9 cellular contexts compared by ENCODE assay signal in genomic region chr20:3812259-3812681, GRCh38. TPM values are rescaled to one million over a fixed set of nuclear protein-coding genes. Genes with fewer than 3 reads are reported as not detected.
DNase-seq lines count a peak whose midpoint lies in the region; ATAC-seq and TF ChIP-seq lines count a peak whose summit lies in the region.
"Had no signal": no experiment of that assay in that cellular context is flagged by ENCODE, and none has a peak within 500 bp of the region (broad histone marks: within the 10 kb centered on the region; RNA-seq: fewer than 3 reads in every experiment).

No MANE protein-coding gene starts in this region.

- no peak overlapping the region for H2AFZ ChIP-seq in PC-9

- POLR2A ChIA-PET in AG04450 (lab: Yijun Ruan, JAX): interaction anchor here (0.8 to 2.1 kb wide), 4 partner anchors 8 to 27 kb away, joined by 3 to 20 read pairs (median 8); partner anchors contain the start of genes AP5S1 and CDC25B
- POLR2A ChIA-PET in PC-9 (lab: Charles Lee; ENCODE audit: unreplicated experiment): interaction anchor here (0.6 to 0.7 kb wide), 2 partner anchors 31 to 34 kb away, joined by 3 to 4 read pairs; no protein-coding TSS in a partner anchor

- H4K20me1 ChIP-seq in PC-9 (ENCODE audit: insufficient read depth): no peaks in the 10 kb centered on the region

- H3K9me3 Mint-ChIP-seq in osteocyte (ENCODE audit: unreplicated experiment): no peaks in the 10 kb centered on the region

- H3K36me3 ChIP-seq in PC-9 (ENCODE audit: low read depth): no peaks in the 10 kb centered on the region

- H3K27me3 ChIP-seq in AG04450 (ENCODE audit: control insufficient read depth, insufficient read depth, low read length) (no peaks in the 10 kb centered on the region), PC-9 (ENCODE audit: insufficient read depth, low read depth) (no peaks in the 10 kb centered on the region)

- peaks cover 58% of the 10 kb centered on the region for H3K4me1 Mint-ChIP-seq in osteocyte (ENCODE audit: unreplicated experiment)

- DNase-seq in AG04450 (ENCODE audit: low read depth, low spot score) (no peak), PC-9 (no peak), coronary artery (ENCODE audit: low spot score) (peak; percentile 73), osteocyte (ENCODE audit: extremely low spot score, unreplicated experiment) (no peak), RPMI8226 (no peak)

- BruUV-seq in PC-9 (replicated peaks; lab: Mats Ljungman, UMichigan): no TSS peak

- H3K9me3 ChIP-seq in AG04450 (ENCODE audit: control insufficient read depth, insufficient read depth, low read length) (no peaks in the 10 kb centered on the region), PC-9 (ENCODE audit: insufficient read depth, low read depth) (no peaks in the 10 kb centered on the region)

- H3K9me2 ChIP-seq in PC-9 (ENCODE audit: insufficient read depth): no peaks in the 10 kb centered on the region

- no peaks in the 10 kb centered on the region for H3K27me3 Mint-ChIP-seq in osteocyte (ENCODE audit: unreplicated experiment)

- H3K36me3 Mint-ChIP-seq in osteocyte (ENCODE audit: unreplicated experiment): no peaks in the 10 kb centered on the region

- no peak overlapping the region for H3K4me3 ChIP-seq in AG04450 (ENCODE audit: low read depth, low read length)
- no peak overlapping the region for H3K4me3 ChIP-seq in PC-9
- H3K4me3 ChIP-seq in coronary artery: peak overlapping the region; percentile 71

- H3K79me2 ChIP-seq in PC-9 (ENCODE audit: low read depth): 0 out of 2 replicates have a peak, but pooled peaks cover 7% of the 10 kb centered on the region

- peak overlapping the region; percentile 26 for H3K4me3 Mint-ChIP-seq in osteocyte (ENCODE audit: unreplicated experiment)

- ATAC-seq in HG02973 (IDR thresholded peaks at IDR 0.05; ENCODE audit: unreplicated experiment) (no peak), GM21423 (IDR thresholded peaks at IDR 0.05; ENCODE audit: unreplicated experiment) (no peak), HG02623 (IDR thresholded peaks at IDR 0.05; ENCODE audit: unreplicated experiment) (no peak)

- peak overlapping the region; percentile 1 for H3K4me2 ChIP-seq in PC-9

- H3F3A ChIP-seq in PC-9 (ENCODE audit: insufficient read depth, low read depth): peaks cover 47% of the 10 kb centered on the region

- H3K4me1 ChIP-seq in PC-9 (replicated peaks; ENCODE audit: insufficient read depth): peaks cover 48% of the 10 kb centered on the region

- CTCF ChIA-PET in AG04450 (lab: Charles Lee) (interaction anchor here (0.9 to 2.0 kb wide), 3 partner anchors 8 to 135 kb away, joined by 3 to 9 read pairs (median 4); partner anchors contain the start of genes AP5S1 and CENPB), PC-9 (lab: Charles Lee) (interaction anchor here (0.6 kb wide), 1 partner anchor 354 kb away, joined by 3 read pairs; no protein-coding TSS in a partner anchor)

- H3K27ac ChIP-seq in AG04450 (ENCODE audit: low read depth, low read length) (peak overlapping the region; percentile 94), PC-9 (peak overlapping the region; percentile 83), coronary artery (peak overlapping the region; percentile 91 to 93)

- intact Hi-C loops in PC-9 (cut with micrococcal nuclease; ENCODE audit: unreplicated experiment): no loop called here

- peak overlapping the region; percentile 99 for H3K27ac Mint-ChIP-seq in osteocyte (ENCODE audit: unreplicated experiment)

- no peak for TF ChIP-seq CTCF in AG04450 (IDR thresholded peaks at IDR 0.05; ENCODE audit: low read depth, low read length)
- TF ChIP-seq CTCF in PC-9 (conservative IDR thresholded peaks at IDR 0.05): no peak
- TF ChIP-seq CTCF in coronary artery (IDR thresholded peaks at IDR 0.05): no peak
- TF ChIP-seq CTCF in osteocyte (IDR thresholded peaks at IDR 0.05): no peak

RNA-seq across cellular contexts. Expression of gene AP5S1, which starts 8.1 kb away (rescaled TPM):
- 7.8 and 11.7 TPM in 2 replicates for polyA plus RNA-seq in AG04450 (2011; rRNA removed)
- polyA minus RNA-seq in AG04450 (2011; rRNA and poly(A)+ RNA removed): 10.3 and 14.3 TPM in 2 replicates
- total RNA-seq in PC-9 (2021): 18.3 and 20.0 TPM in 2 replicates
- total RNA-seq in osteocyte: 22.8 and 24.3 TPM in 2 replicates

RNA-seq across cellular contexts. Expression of gene CDC25B, which starts 16.2 kb away (rescaled TPM):
- 57.3 and 58.9 TPM in 2 replicates for polyA plus RNA-seq in AG04450 (2011; rRNA removed)
- polyA minus RNA-seq in AG04450 (2011; rRNA and poly(A)+ RNA removed): 41.1 and 48.7 TPM in 2 replicates
- total RNA-seq in PC-9 (2021) (83.5 and 91.0 TPM in 2 replicates), osteocyte (193 and 197 TPM in 2 replicates)

RNA-seq across cellular contexts. Expression of gene CENPB, which starts 25.7 kb away (rescaled TPM):
- 29.7 and 37.0 TPM in 2 replicates for polyA plus RNA-seq in AG04450 (2011; rRNA removed)
- 40.4 and 42.7 TPM in 2 replicates for polyA minus RNA-seq in AG04450 (2011; rRNA and poly(A)+ RNA removed)
- total RNA-seq in PC-9 (2021) (70.8 and 82.9 TPM in 2 replicates), osteocyte (87.7 and 92.2 TPM in 2 replicates)

RNA-seq across cellular contexts. Expression of gene SPEF1, which starts 31.0 kb away (rescaled TPM):
- polyA plus RNA-seq in AG04450 (2011; rRNA removed): 0.12 TPM in 2 replicates
- not detected in 2 replicates for polyA minus RNA-seq in AG04450 (2011; rRNA and poly(A)+ RNA removed)
- total RNA-seq in PC-9 (2021) (2.6 and 2.7 TPM in 2 replicates), osteocyte (0.24 TPM in 1 of 2 replicates, not detected in the other)
- total RNA-seq: Daoy had no signal

RNA-seq across cellular contexts. Expression of gene MAVS, which starts 34.4 kb away (rescaled TPM):
- polyA plus RNA-seq in AG04450 (2011; rRNA removed): 16.4 and 18.2 TPM in 2 replicates
- 40.2 and 42.4 TPM in 2 replicates for polyA minus RNA-seq in AG04450 (2011; rRNA and poly(A)+ RNA removed)
- total RNA-seq in PC-9 (2021): 53.6 and 61.3 TPM in 2 replicates
- 47.0 and 49.7 TPM in 2 replicates for total RNA-seq in osteocyte
